Comparison of ENCODE assay signal across 8 cellular contexts in the genomic region with DNA sequence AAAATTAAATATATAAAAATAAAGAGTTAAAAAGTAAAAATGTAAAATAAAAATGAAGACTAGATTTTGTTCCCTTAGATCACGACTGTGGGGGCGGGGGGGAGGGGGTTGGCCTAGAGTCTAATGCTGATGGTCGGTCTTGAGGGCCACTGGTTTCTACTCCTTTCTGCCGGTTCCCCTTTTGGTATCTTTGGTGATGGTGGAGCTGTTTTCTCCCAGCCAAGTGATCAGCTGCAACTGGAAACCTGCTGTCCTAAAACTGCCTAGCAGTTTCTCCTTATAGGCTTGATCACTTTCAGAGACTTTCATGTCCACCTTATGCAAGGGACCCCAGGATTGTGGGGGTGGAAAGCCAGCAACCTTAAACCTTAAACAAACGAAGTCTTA. TPM values are rescaled to one million over a fixed set of nuclear protein-coding genes. Genes with fewer than 3 reads are reported as not detected.
DNase-seq lines count a peak whose midpoint lies in the region; ATAC-seq, FAIRE-seq and TF ChIP-seq lines count a peak whose summit lies in the region.

No MANE protein-coding gene starts in this region.

- DNase-seq in GM03348 (ENCODE audit: low spot score) (peak; percentile 33), Kasumi-1 (lab: John Stamatoyannopoulos, UW) (peak; percentile 67 to 71), immature natural killer cell (no peak), urothelium cell line (ENCODE audit: low spot score) (peak; percentile 23), lower leg skin (ENCODE audit: low spot score in 2 of 2) (no peak)
- no peak for DNase-seq in stimulated activated CD4-positive, alpha-beta T cell treated with anti-CD3 and anti-CD28 coated beads, Interleukin-4, amount 100 ng/mL, for 4 hours

- peaks cover 34% of the 10 kb centered on the region for H3K4me1 Mint-ChIP-seq in activated naive CD8-positive, alpha-beta T cell (ENCODE audit: low read depth)
- H3K4me1 Mint-ChIP-seq in immature natural killer cell = peaks cover 35 to 42% of the 10 kb centered on the region in 2 donors

- no peak overlapping the region for H3K4me3 ChIP-seq in lower leg skin (ENCODE audit: low read depth, poor library complexity, severe bottlenecking)

- 9 to 11% methylated on average over 5 of the region's 5 CpGs for WGBS in lower leg skin, 2 donors

- FAIRE-seq in urothelium cell line (lab: Jason Lieb, UNC) = no peak

- no peak for ATAC-seq in HG02642 (IDR thresholded peaks at IDR 0.05; ENCODE audit: poor library complexity, unreplicated experiment)

- no peak for TF ChIP-seq CTCF in lower leg skin (IDR thresholded peaks at IDR 0.05)

- H3K4me3 Mint-ChIP-seq in activated naive CD8-positive, alpha-beta T cell = peak overlapping the region; percentile 100
- H3K4me3 Mint-ChIP-seq in immature natural killer cell = peak overlapping the region; percentile 89 to 97 (median 95)

- no peak overlapping the region for H3K27ac Mint-ChIP-seq in activated naive CD8-positive, alpha-beta T cell
- peak overlapping the region in 1 of 6 donors; percentile 67 for H3K27ac Mint-ChIP-seq in immature natural killer cell

- no peaks in the 10 kb centered on the region for H3K27me3 Mint-ChIP-seq in activated naive CD8-positive, alpha-beta T cell
- peaks cover 4 to 9% (median 4%) of the 10 kb centered on the region in 3 donors for H3K27me3 Mint-ChIP-seq in immature natural killer cell (ENCODE audit: low read depth in 3 of 3)

- H3K36me3 Mint-ChIP-seq in activated naive CD8-positive, alpha-beta T cell = peaks cover 18% of the 10 kb centered on the region
- peaks cover 0 to 21% (median 3%) of the 10 kb centered on the region in 3 donors for H3K36me3 Mint-ChIP-seq in immature natural killer cell

- TF ChIP-seq POLR2A in lower leg skin (IDR thresholded peaks at IDR 0.05) = no peak

- no peaks in the 10 kb centered on the region for H3K9me3 Mint-ChIP-seq in activated naive CD8-positive, alpha-beta T cell (ENCODE audit: low read depth)
- H3K9me3 Mint-ChIP-seq in immature natural killer cell = no peaks in the 10 kb centered on the region

- intact Hi-C loops in lower leg skin (cut with DNase I; ENCODE audit: low total_unique reads) = no loop called here

RNA-seq across cellular contexts. Expression of a gene that starts 1.1 kb away (rescaled TPM):
- polyA plus RNA-seq in immature natural killer cell = 1 to 10 TPM; 4.8 to 9.6 (median 9.3) TPM
- 100 to 1,000 TPM in 2 of 4 donors, 10 to 100 TPM in 2; 83.1 to 155 (median 98.4) TPM for total RNA-seq in lower leg skin

RNA-seq across cellular contexts. Expression of a gene that starts 1.5 kb away (rescaled TPM):
- polyA plus RNA-seq in immature natural killer cell = 10 to 100 TPM; 21.0 to 53.7 (median 29.1) TPM
- total RNA-seq in lower leg skin = 10 to 100 TPM; 43.0 to 54.0 (median 47.9) TPM

Comparison
In these comparisons a context has a peak if more than half of its experiments do, and no peak if none do; other contexts are left out.
1. DNase-seq: peak in GM03348 (single experiment), Kasumi-1 (2 of 2) and urothelium cell line (single experiment); none in immature natural killer cell (0 of 3), lower leg skin (0 of 2) and stimulated activated CD4-positive, alpha-beta T cell treated with anti-CD3 and anti-CD28 coated beads, Interleukin-4, amount 100 ng/mL, for 4 hours (0 of 2).